ENCODE assay signal across 20 cellular contexts in the genomic region with DNA sequence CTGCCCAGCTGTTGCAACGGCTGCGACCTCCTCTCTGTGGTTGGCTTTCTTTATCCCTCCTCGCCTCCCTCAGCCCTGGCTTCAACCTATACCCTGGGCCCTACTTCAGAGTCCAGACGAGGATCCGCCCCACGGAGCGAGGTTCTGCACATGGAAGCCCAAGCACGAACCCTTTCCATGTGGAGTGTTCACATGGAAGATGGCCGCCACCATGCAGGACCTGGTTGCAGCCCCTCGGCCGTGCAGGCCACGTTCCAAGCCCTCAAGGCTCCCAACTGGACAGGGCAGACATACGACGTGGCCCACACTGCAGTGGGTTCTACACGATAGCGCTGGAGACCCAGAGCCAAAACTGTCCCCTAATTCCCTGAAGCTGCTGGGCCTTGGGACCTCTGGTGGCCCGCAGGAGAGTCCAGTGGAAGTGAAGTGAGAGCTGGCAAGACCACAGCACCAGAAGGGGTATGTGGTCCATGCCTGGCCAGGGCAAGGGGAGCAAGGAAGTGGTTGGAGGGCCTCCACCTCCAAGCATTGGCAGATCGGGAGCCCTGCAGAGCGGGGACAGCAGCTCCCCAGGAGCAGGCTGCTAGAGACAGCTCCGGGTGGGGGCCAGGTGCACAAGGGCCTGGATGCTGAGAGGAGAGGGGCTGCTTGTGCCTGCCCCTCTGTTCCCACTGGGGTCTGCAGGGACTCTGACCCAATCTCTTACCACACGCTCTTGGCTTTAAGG.
"Had no signal": no experiment of that assay in that cellular context is flagged by ENCODE, and none has a peak within 500 bp of the region (broad histone marks: within the 10 kb centered on the region; RNA-seq: fewer than 3 reads in every experiment).

No MANE protein-coding gene starts in this region.

- H3K9me3 ChIP-seq: gastroesophageal sphincter, suprapubic skin, tibial artery, upper lobe of right lung had no signal

- H3K27ac ChIP-seq: gastroesophageal sphincter, hepatocyte, suprapubic skin, tibial artery, upper lobe of right lung had no signal

- FAIRE-seq: endothelial cell of umbilical vein, keratinocyte had no signal

- H3K27me3 ChIP-seq: gastroesophageal sphincter, hepatocyte, suprapubic skin, tibial artery, upper lobe of right lung had no signal

- H3K4me1 ChIP-seq: gastroesophageal sphincter, tibial artery, upper lobe of right lung had no signal

- H2AFZ ChIP-seq: hepatocyte had no signal

- DNase-seq: activated CD4-positive, alpha-beta T cell treated with anti-CD3 and anti-CD28 coated beads for 36 hours; activated CD4-positive, CD25-positive, alpha-beta regulatory T cell; activated naive CD4-positive, alpha-beta T cell; activated T-cell treated with anti-CD3 and anti-CD28 coated beads for 4 hours; activated T-cell treated with anti-CD3 and anti-CD28 coated beads, Interleukin-2, amount 50 U/mL, for 72 hours; anterior cingulate cortex; cortex of kidney; left colon; naive thymus-derived CD4-positive, alpha-beta T cell; stimulated activated CD4-positive, alpha-beta T cell treated with anti-CD3 and anti-CD28 coated beads, Interleukin-15, amount 100 ng/mL, for 24 hours; stimulated activated CD4-positive, alpha-beta T cell treated with anti-CD3 and anti-CD28 coated beads, Interleukin-2, amount 100 ng/mL, for 24 hours; stimulated activated naive CD4-positive, alpha-beta T cell; tibial artery; upper lobe of right lung had no signal

- H3K4me3 ChIP-seq: gastroesophageal sphincter, hepatocyte, smooth muscle cell, suprapubic skin, tibial artery, upper lobe of right lung had no signal

- ATAC-seq: activated CD4-positive, alpha-beta T cell treated with anti-CD3 and anti-CD28 coated beads for 36 hours; activated T-cell treated with anti-CD3 and anti-CD28 coated beads, Interleukin-2, amount 50 U/mL, for 72 hours; gastroesophageal sphincter; left colon; naive thymus-derived CD4-positive, alpha-beta T cell; upper lobe of right lung had no signal

- H3K4me2 ChIP-seq: hepatocyte, smooth muscle cell had no signal

- H3K36me3 ChIP-seq: upper lobe of right lung had no signal
